20 cellular contexts compared by ENCODE assay signal in the genomic region with DNA sequence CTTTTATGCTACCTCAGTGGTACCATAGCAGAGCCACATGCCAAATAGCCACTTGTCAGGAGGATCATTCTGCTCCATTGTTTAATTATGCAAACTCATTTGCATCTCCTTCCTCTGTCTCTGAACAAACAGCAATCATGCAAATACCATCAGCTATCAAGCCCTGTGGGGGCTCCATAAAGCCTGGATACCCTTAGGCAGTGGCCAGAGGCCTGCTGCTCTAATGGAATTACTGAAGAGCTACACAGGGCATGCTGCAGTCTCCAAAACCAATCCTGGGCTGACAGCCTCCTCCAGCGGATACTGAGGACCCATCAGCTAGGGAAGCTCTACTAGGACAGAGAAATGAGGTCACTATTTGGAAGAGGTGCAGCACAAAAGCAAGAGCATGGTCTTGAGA.
"Had no signal": no experiment of that assay in that cellular context is flagged by ENCODE, and none has a peak within 500 bp of the region (broad histone marks: within the 10 kb centered on the region; RNA-seq: fewer than 3 reads in every experiment).

No MANE protein-coding gene starts in this region.

- H3K27ac Mint-ChIP-seq: immature natural killer cell; memory B cell; natural killer cell treated with Interleukin-12 subunit alpha and Interleukin-12 subunit beta and Interleukin-15 and Interleukin-18, amount 100 ng/mL, for 72 hours; stimulated activated memory B cell treated with anti-CD40 and anti-IgM and Interleukin-4, amounts not matched to agents 10 μg/mL and 1 μg/mL and 100 μg/mL, for 72 hours; stimulated activated naive CD8-positive, alpha-beta T cell treated with anti-CD3 and anti-CD28 coated beads, Interleukin-15, Interleukin-2, amounts not matched to agents 100 ng/mL and 50 ng/mL, for 24 hours had no signal

- H3K36me3 Mint-ChIP-seq: immature natural killer cell; memory B cell; natural killer cell treated with Interleukin-12 subunit alpha and Interleukin-12 subunit beta and Interleukin-15 and Interleukin-18, amount 100 ng/mL, for 72 hours; stimulated activated memory B cell treated with anti-CD40 and anti-IgM and Interleukin-4, amounts not matched to agents 10 μg/mL and 1 μg/mL and 100 μg/mL, for 72 hours had no signal

- H3K4me1 Mint-ChIP-seq: immature natural killer cell; memory B cell; stimulated activated memory B cell treated with anti-CD40 and anti-IgM and Interleukin-4, amounts not matched to agents 10 μg/mL and 1 μg/mL and 100 μg/mL, for 72 hours had no signal

- H3K9me3 ChIP-seq: lower lobe of right lung, right lobe of liver, testis had no signal

- ATAC-seq: esophagus mucosa; heart right ventricle; left cardiac atrium; lower lobe of right lung; natural killer cell treated with Interleukin-12 subunit alpha and Interleukin-12 subunit beta and Interleukin-15 and Interleukin-18, amount 100 ng/mL, for 72 hours; psoas muscle; right lobe of liver; stimulated activated memory B cell treated with anti-CD40 and anti-IgM and Interleukin-4, amounts not matched to agents 10 μg/mL and 1 μg/mL and 100 μg/mL, for 72 hours had no signal

- H3K36me3 ChIP-seq: heart right ventricle, left ventricle myocardium inferior, lower lobe of right lung, right lobe of liver, tibial nerve had no signal

- H3K27me3 Mint-ChIP-seq: stimulated activated memory B cell treated with anti-CD40 and anti-IgM and Interleukin-4, amounts not matched to agents 10 μg/mL and 1 μg/mL and 100 μg/mL, for 72 hours had no signal

- H3K27ac ChIP-seq: coronary artery, heart right ventricle, left ventricle myocardium inferior, lower lobe of right lung, psoas muscle, right lobe of liver, testis, tibial nerve had no signal

- H3K4me3 Mint-ChIP-seq: immature natural killer cell; memory B cell; natural killer cell treated with Interleukin-12 subunit alpha and Interleukin-12 subunit beta and Interleukin-15 and Interleukin-18, amount 100 ng/mL, for 72 hours; stimulated activated memory B cell treated with anti-CD40 and anti-IgM and Interleukin-4, amounts not matched to agents 10 μg/mL and 1 μg/mL and 100 μg/mL, for 72 hours; stimulated activated naive CD8-positive, alpha-beta T cell treated with anti-CD3 and anti-CD28 coated beads, Interleukin-15, Interleukin-2, amounts not matched to agents 100 ng/mL and 50 ng/mL, for 24 hours had no signal

- H3K4me3 ChIP-seq: coronary artery, heart right ventricle, left ventricle myocardium inferior, lower lobe of right lung, psoas muscle, right lobe of liver, testis, tibial nerve had no signal

- H3K27me3 ChIP-seq: heart right ventricle, right lobe of liver, testis, tibial nerve had no signal

- DNase-seq: effector CD8-positive, alpha-beta T cell; heart right ventricle; hypothalamus; immature natural killer cell; left cardiac atrium; left ventricle myocardium inferior; lower lobe of right lung; midbrain; psoas muscle; retina; right lobe of liver; stimulated activated CD4-positive, alpha-beta T cell treated with anti-CD3 and anti-CD28 coated beads, Interleukin-4, amount 100 ng/mL, for 1 hour; testis had no signal

- H3K9me3 Mint-ChIP-seq: stimulated activated naive CD8-positive, alpha-beta T cell treated with anti-CD3 and anti-CD28 coated beads, Interleukin-15, Interleukin-2, amounts not matched to agents 100 ng/mL and 50 ng/mL, for 24 hours had no signal

- H3K4me1 ChIP-seq: heart right ventricle, left ventricle myocardium inferior, lower lobe of right lung, psoas muscle, right lobe of liver, testis, tibial nerve had no signal
